8 cellular contexts compared by ENCODE assay signal in genomic region chr14:32711103-32711680, GRCh38.
DNase-seq lines count a peak whose midpoint lies in the region; ATAC-seq and TF ChIP-seq lines count a peak whose summit lies in the region.

No MANE protein-coding gene starts in this region.

- H3K9me3 ChIP-seq in Loucy (ENCODE audit: insufficient read depth, low read depth, low read length) = no peaks in the 10 kb centered on the region
- H3K9me3 ChIP-seq in SK-N-MC (ENCODE audit: low read depth, low read length) = no peaks in the 10 kb centered on the region
- H3K9me3 ChIP-seq in stomach = no peaks in the 10 kb centered on the region

- no peaks in the 10 kb centered on the region for H3K36me3 ChIP-seq in Loucy (ENCODE audit: insufficient read depth, low read length)
- no peaks in the 10 kb centered on the region for H3K36me3 ChIP-seq in SK-N-MC (ENCODE audit: insufficient read depth, low read length)
- no peaks in the 10 kb centered on the region for H3K36me3 ChIP-seq in stomach

- H3K4me3 ChIP-seq in Loucy (ENCODE audit: low read length, poor library complexity, severe bottlenecking) (no peak overlapping the region), SK-N-MC (no peak overlapping the region), stomach (peak overlapping the region in 1 of 4 donors; percentile 18)

- peak; percentile 74 for TF ChIP-seq CTCF in Loucy (conservative IDR thresholded peaks at IDR 0.05; ENCODE audit: low read length)
- peak; percentile 68 for TF ChIP-seq CTCF in progenitor cell of endocrine pancreas (IDR thresholded peaks at IDR 0.05; ENCODE audit: unreplicated experiment)
- TF ChIP-seq CTCF in stomach (IDR thresholded peaks at IDR 0.05) = peak in 2 of 7 experiments; percentile 36 to 47
- no peak for TF ChIP-seq CTCF in natural killer cell (IDR thresholded peaks at IDR 0.05)

- no peak overlapping the region for H3K27ac ChIP-seq in SK-N-MC
- H3K27ac ChIP-seq in stomach = peak overlapping the region in 2 of 5 donors; percentile 62 to 63

- H3K79me2 ChIP-seq in Loucy (ENCODE audit: insufficient read depth, low read length) = no peaks in the 10 kb centered on the region

- H3K4me3 Mint-ChIP-seq in progenitor cell of endocrine pancreas (ENCODE audit: low read depth) (no peak overlapping the region), natural killer cell (no peak overlapping the region)

- no peaks in the 10 kb centered on the region for H4K20me1 ChIP-seq in Loucy (ENCODE audit: insufficient read depth, low read length, poor library complexity, severe bottlenecking)

- DNase-seq in Ammon's horn (ENCODE audit: low spot score) (peak; percentile 81), SK-N-MC (ENCODE audit: low read depth, low spot score) (peak; percentile 34), fibroblast of peridontal ligament (ENCODE audit: extremely low read depth) (peak; percentile 70), progenitor cell of endocrine pancreas (ENCODE audit: low spot score, unreplicated experiment) (no peak), stomach (no peak), natural killer cell (no peak)

- H3K9me3 Mint-ChIP-seq in progenitor cell of endocrine pancreas (ENCODE audit: low read depth) (no peaks in the 10 kb centered on the region), natural killer cell (peaks cover 6 to 11% of the 10 kb centered on the region in 2 donors)

- H3K27me3 ChIP-seq in Loucy (ENCODE audit: insufficient read depth, low read length, poor library complexity, severe bottlenecking) (no peaks in the 10 kb centered on the region), stomach (no peaks in the 10 kb centered on the region)

- H3K27me3 Mint-ChIP-seq in progenitor cell of endocrine pancreas (peaks cover 14% of the 10 kb centered on the region), natural killer cell (ENCODE audit: low read depth in 2 of 2) (no peaks in the 10 kb centered on the region)

- no peak for TF ChIP-seq POLR2A in stomach (IDR thresholded peaks at IDR 0.05)

- H3K27ac Mint-ChIP-seq in progenitor cell of endocrine pancreas = no peak overlapping the region
- H3K27ac Mint-ChIP-seq in natural killer cell = no peak overlapping the region

- no peaks in the 10 kb centered on the region for H3F3A ChIP-seq in Loucy (ENCODE audit: low read depth)

- H3K4me2 ChIP-seq in Loucy (ENCODE audit: low read depth, low read length, poor library complexity, severe bottlenecking) = no peak overlapping the region

- TF ChIP-seq EP300 in stomach (IDR thresholded peaks at IDR 0.05) = no peak

- H2AFZ ChIP-seq in Loucy (ENCODE audit: low read length) = no peak overlapping the region

- no peaks in the 10 kb centered on the region for H3K4me1 Mint-ChIP-seq in progenitor cell of endocrine pancreas (ENCODE audit: low read depth)
- H3K4me1 Mint-ChIP-seq in natural killer cell = no peaks in the 10 kb centered on the region

- no peaks in the 10 kb centered on the region for H3K9me2 ChIP-seq in Loucy (replicated peaks; ENCODE audit: low read depth, low read length)

- no peak overlapping the region for H3K9ac ChIP-seq in Loucy (ENCODE audit: low read depth, low read length, poor library complexity, severe bottlenecking)
- no peak overlapping the region for H3K9ac ChIP-seq in SK-N-MC (ENCODE audit: insufficient read length)

- WGBS in stomach, 5 donors = 36 to 55% (median 39%) methylated on average over 3 of the region's 3 CpGs

- H3K36me3 Mint-ChIP-seq in progenitor cell of endocrine pancreas (ENCODE audit: insufficient read depth) (no peaks in the 10 kb centered on the region), natural killer cell (no peaks in the 10 kb centered on the region)

- intact Hi-C loops in stomach (cut with DNase I; ENCODE audit: low total_unique reads) = no loop called here
- intact Hi-C loops in natural killer cell (cut with micrococcal nuclease) = no loop called here

- ATAC-seq in GM18867 (IDR thresholded peaks at IDR 0.05; ENCODE audit: unreplicated experiment) = peak; percentile 80
- no peak for ATAC-seq in natural killer cell

- H3K4me1 ChIP-seq in Loucy (ENCODE audit: insufficient read depth, low read length, poor library complexity, severe bottlenecking) = no peaks in the 10 kb centered on the region
- H3K4me1 ChIP-seq in stomach = peaks cover 0 to 31% (median 15%) of the 10 kb centered on the region in 4 donors

Comparison
In these comparisons a context has a peak if more than half of its experiments do, and no peak if none do; other contexts are left out.
1. DNase-seq: peak in Ammon's horn (single experiment), SK-N-MC (single experiment) and fibroblast of peridontal ligament (single experiment); none in progenitor cell of endocrine pancreas (single experiment), stomach (single experiment) and natural killer cell (single experiment).